8 cellular contexts compared by ENCODE assay signal in genomic region chr11:74311352-74311926, GRCh38. TPM values are rescaled to one million over a fixed set of nuclear protein-coding genes. Genes with fewer than 3 reads are reported as not detected.
DNase-seq lines count a peak whose midpoint lies in the region; TF ChIP-seq lines count a peak whose summit lies in the region.

TSS of gene P4HA3 (minus strand) at chr11:74311640. CDS start at chr11:74311611, 29 bp downstream.

- POLR2A ChIA-PET in BJ (lab: Charles Lee), result no interaction called here

- H3K27me3 ChIP-seq in BJ (ENCODE audit: control insufficient read depth, insufficient read depth, low read length), result no peaks in the 10 kb centered on the region

- H3K36me3 ChIP-seq in BJ (ENCODE audit: control insufficient read depth, insufficient read depth, low read length), result no peaks in the 10 kb centered on the region

- peak within 1 kb of the TSS; percentile 44 for H3K4me3 ChIP-seq in BJ (ENCODE audit: low read depth, low read length)

- CTCF ChIA-PET in BJ (lab: Yijun Ruan, JAX), result interaction anchor here (0.9 to 2.7 kb wide), 2 partner anchors 10 to 11 kb away, joined by 3 to 8 read pairs; no protein-coding TSS in a partner anchor

- TF ChIP-seq CTCF in BJ (IDR thresholded peaks at IDR 0.05; ENCODE audit: insufficient read depth, low read depth, low read length) (no peak), LNCAP (IDR thresholded peaks at IDR 0.05) (peak; percentile 47)

- DNase-seq in BJ (ENCODE audit: low read depth) (no peak), ecto neural progenitor cell (ENCODE audit: low spot score) (peak; percentile 81), lung microvascular endothelial cell (ENCODE audit: low read depth in 2 of 2) (peak; percentile 65 to 82), RPMI8226 (no peak), GDM1 (lab: John Stamatoyannopoulos, UW) (no peak)
- peak; percentile 15 to 22 for DNase-seq in activated CD4-positive, alpha-beta T cell treated with anti-CD3 and anti-CD28 coated beads for 4 hours
- peak; percentile 40 for DNase-seq in stimulated activated CD8-positive, alpha-beta memory T cell treated with anti-CD3 and anti-CD28 coated beads, Interleukin-15, amount 100 ng/mL, for 24 hours (ENCODE audit: low read depth)

RNA-seq across cellular contexts. Expression of gene P4HA3, which starts in this region (rescaled TPM):
- 13.5 and 14.1 TPM in 2 replicates for polyA plus RNA-seq in BJ (2011; rRNA removed)
- polyA minus RNA-seq in BJ (2011; rRNA and poly(A)+ RNA removed), result 3.2 and 5.9 TPM in 2 replicates
- total RNA-seq in lung microvascular endothelial cell, result 36.3 and 52.3 TPM in 2 replicates

Comparison
In these comparisons a context has a peak if more than half of its experiments do, and no peak if none do; other contexts are left out.
1. DNase-seq: peak in activated CD4-positive, alpha-beta T cell treated with anti-CD3 and anti-CD28 coated beads for 4 hours (2 of 2), ecto neural progenitor cell (single experiment), lung microvascular endothelial cell (2 of 2) and stimulated activated CD8-positive, alpha-beta memory T cell treated with anti-CD3 and anti-CD28 coated beads, Interleukin-15, amount 100 ng/mL, for 24 hours (single experiment); none in BJ (single experiment), RPMI8226 (single experiment) and GDM1 (single experiment).